In genomic region chr12:122834921-122835692, GRCh38 we compare ENCODE assay signal across 8 cellular contexts. TPM values are rescaled to one million over a fixed set of nuclear protein-coding genes. Genes with fewer than 3 reads are reported as not detected.
DNase-seq lines count a peak whose midpoint lies in the region; ATAC-seq and TF ChIP-seq lines count a peak whose summit lies in the region.

HIP1R (plus strand) TSS chr12:122835457; CDS start chr12:122835551, 94 bp downstream.

- 2% methylated on average over 45 to 62 of the region's 76 CpGs for WGBS in heart right ventricle, 2 donors
- WGBS in psoas muscle, 3 donors, result 1 to 3% (median 2%) methylated on average over 17 to 73 of the region's 76 CpGs

- peaks cover 17% of the 10 kb centered on the region for H3K27me3 Mint-ChIP-seq in activated naive CD8-positive, alpha-beta T cell treated with anti-CD3 and anti-CD28 coated beads, Interleukin-2, amount 10 ng/mL, durations not matched to agents 7 days and 5 days

- H3K27me3 ChIP-seq in BJ (ENCODE audit: control insufficient read depth, insufficient read depth, low read length), result no peaks in the 10 kb centered on the region
- H3K27me3 ChIP-seq in SJCRH30, result no peaks in the 10 kb centered on the region
- peaks cover 0 to 17% (median 0%) of the 10 kb centered on the region in 7 donors for H3K27me3 ChIP-seq in heart right ventricle
- H3K27me3 ChIP-seq in psoas muscle (ENCODE audit: insufficient read depth in 3 of 3, low read length in 2 of 3), result no peaks in the 10 kb centered on the region
- H3K27me3 ChIP-seq in vagina, result no peaks in the 10 kb centered on the region

- intact Hi-C loops in heart right ventricle (cut with DNase I) (loop anchor here in 1 of 10 donors (5.0 kb wide), 1 partner anchor 43 kb away; no protein-coding TSS in a partner anchor), psoas muscle (cut with DNase I) (loop anchor here in 1 of 2 donors (5.0 kb wide), 1 partner anchor 43 kb away; no protein-coding TSS in a partner anchor), vagina (cut with DNase I) (no loop called here)

- H3K9me3 ChIP-seq in SJCRH30 (replicated peaks) (no peaks in the 10 kb centered on the region), heart right ventricle (peaks cover 0 to 4% (median 0%) of the 10 kb centered on the region in 11 donors), psoas muscle (no peaks in the 10 kb centered on the region), vagina (no peaks in the 10 kb centered on the region)

- peak within 1 kb of the TSS; percentile 68 for H3K4me3 ChIP-seq in BJ (ENCODE audit: low read depth, low read length)
- peak within 1 kb of the TSS; percentile 58 for H3K4me3 ChIP-seq in SJCRH30
- peak within 1 kb of the TSS; percentile 49 to 83 (median 72) for H3K4me3 ChIP-seq in heart right ventricle
- peak within 1 kb of the TSS; percentile 77 for H3K4me3 ChIP-seq in psoas muscle
- peak within 1 kb of the TSS; percentile 78 to 86 for H3K4me3 ChIP-seq in vagina

- ATAC-seq in GM21737 (IDR thresholded peaks at IDR 0.05; ENCODE audit: unreplicated experiment) (peak; percentile 29), heart right ventricle (peak; percentile 26 to 68 (median 38)), psoas muscle (peak; percentile 30 to 53 (median 44)), GM18505 (IDR thresholded peaks at IDR 0.05; ENCODE audit: unreplicated experiment) (no peak)
- ATAC-seq in activated naive CD8-positive, alpha-beta T cell treated with anti-CD3 and anti-CD28 coated beads, Interleukin-2, amount 10 ng/mL, durations not matched to agents 7 days and 5 days (ENCODE audit: low read depth), result peak; percentile 53

- CTCF ChIA-PET in BJ (lab: Yijun Ruan, JAX), result interaction anchor here (0.6 to 3.3 kb wide), 5 partner anchors 9 to 399 kb away, joined by 3 to 21 read pairs (median 3); partner anchors contain the start of gene ABCB9

- peak within 1 kb of the TSS; percentile 96 for H3K4me3 Mint-ChIP-seq in activated naive CD8-positive, alpha-beta T cell treated with anti-CD3 and anti-CD28 coated beads, Interleukin-2, amount 10 ng/mL, durations not matched to agents 7 days and 5 days

- H3K27ac Mint-ChIP-seq in activated naive CD8-positive, alpha-beta T cell treated with anti-CD3 and anti-CD28 coated beads, Interleukin-2, amount 10 ng/mL, durations not matched to agents 7 days and 5 days, result peak within 1 kb of the TSS; percentile 94

- H3K4me1 ChIP-seq in SJCRH30 (no peaks in the 10 kb centered on the region), heart right ventricle (peaks cover 0 to 35% (median 19%) of the 10 kb centered on the region in 9 donors), psoas muscle (peaks cover 9% of the 10 kb centered on the region), vagina (peaks cover 21% of the 10 kb centered on the region)

- peaks cover 31% of the 10 kb centered on the region for H3K4me1 Mint-ChIP-seq in activated naive CD8-positive, alpha-beta T cell treated with anti-CD3 and anti-CD28 coated beads, Interleukin-2, amount 10 ng/mL, durations not matched to agents 7 days and 5 days

- POLR2A ChIA-PET in BJ (lab: Charles Lee), result interaction anchor here (0.7 kb wide), 1 partner anchor 316 kb away, joined by 5 read pairs; the partner anchor contains the start of gene PITPNM2
- POLR2A ChIA-PET in activated naive CD8-positive, alpha-beta T cell treated with anti-CD3 and anti-CD28 coated beads, Interleukin-2, amount 10 ng/mL, durations not matched to agents 7 days and 5 days (lab: Charles Lee), result interaction anchor here (0.8 to 0.9 kb wide), 2 partner anchors 10 to 36 kb away, joined by 3 to 5 read pairs; no protein-coding TSS in a partner anchor

- H3K27ac ChIP-seq in SJCRH30, result peak within 1 kb of the TSS; percentile 47
- H3K27ac ChIP-seq in heart right ventricle, result peak within 1 kb of the TSS; percentile 27 to 89 (median 82)
- H3K27ac ChIP-seq in psoas muscle, result peak within 1 kb of the TSS; percentile 60
- H3K27ac ChIP-seq in vagina, result peak within 1 kb of the TSS; percentile 84

- no peaks in the 10 kb centered on the region for H3K36me3 Mint-ChIP-seq in activated naive CD8-positive, alpha-beta T cell treated with anti-CD3 and anti-CD28 coated beads, Interleukin-2, amount 10 ng/mL, durations not matched to agents 7 days and 5 days

- TF ChIP-seq CTCF in BJ (IDR thresholded peaks at IDR 0.05; ENCODE audit: insufficient read depth, low read depth, low read length), result no peak
- no peak for TF ChIP-seq CTCF in heart right ventricle (IDR thresholded peaks at IDR 0.05)
- no peak for TF ChIP-seq CTCF in psoas muscle (IDR thresholded peaks at IDR 0.05)
- TF ChIP-seq CTCF in vagina (IDR thresholded peaks at IDR 0.05), result no peak

- H3K36me3 ChIP-seq in BJ (ENCODE audit: control insufficient read depth, insufficient read depth, low read length) (no peaks in the 10 kb centered on the region), SJCRH30 (no peaks in the 10 kb centered on the region), heart right ventricle (no peaks in the 10 kb centered on the region), psoas muscle (ENCODE audit: insufficient read depth in 1 of 2, low read depth in 1 of 2) (no peaks in the 10 kb centered on the region), vagina (no peaks in the 10 kb centered on the region)

- DNase-seq in BJ (ENCODE audit: low read depth), result no peak
- DNase-seq in SJCRH30, result peak in 1 of 2 experiments; percentile 41
- DNase-seq in activated naive CD8-positive, alpha-beta T cell treated with anti-CD3 and anti-CD28 coated beads, Interleukin-2, amount 10 ng/mL, durations not matched to agents 7 days and 5 days, result peak; percentile 79
- DNase-seq in heart right ventricle, result peak in 1 of 2 donors; percentile 50
- peak in 1 of 2 donors; percentile 45 for DNase-seq in psoas muscle
- no peak for DNase-seq in vagina (ENCODE audit: extremely low spot score in 2 of 2)

- TF ChIP-seq POLR2A in vagina (IDR thresholded peaks at IDR 0.05) (no peak), GM18505 (IDR thresholded peaks at IDR 0.05; ENCODE audit: borderline replicate concordance, extremely low read depth, insufficient read depth, insufficient read length) (no peak)

- no peaks in the 10 kb centered on the region for H3K9me3 Mint-ChIP-seq in activated naive CD8-positive, alpha-beta T cell treated with anti-CD3 and anti-CD28 coated beads, Interleukin-2, amount 10 ng/mL, durations not matched to agents 7 days and 5 days

RNA-seq across cellular contexts. Expression of gene HIP1R, which starts in this region (rescaled TPM):
- polyA plus RNA-seq in BJ (2011; rRNA removed), result 5.7 and 12.8 TPM in 2 replicates
- 8.9 and 9.4 TPM in 2 replicates for polyA minus RNA-seq in BJ (2011; rRNA and poly(A)+ RNA removed)
- 6.5 and 9.8 TPM in 2 replicates for total RNA-seq in SJCRH30 (2014; rRNA removed; shearing (Covaris generic))
- 10 to 100 TPM; 54.7 to 57.8 TPM for total RNA-seq in activated naive CD8-positive, alpha-beta T cell treated with anti-CD3 and anti-CD28 coated beads, Interleukin-2, amount 10 ng/mL, durations not matched to agents 7 days and 5 days
- 10 to 100 TPM; 13.7 to 26.4 (median 17.5) TPM for total RNA-seq in heart right ventricle
- 10 to 100 TPM; 25.9 to 37.7 TPM for polyA plus RNA-seq in heart right ventricle
- 10 to 100 TPM in 2 of 4 donors, 1 to 10 TPM in 2; 6.2 to 13.4 (median 9.7) TPM for total RNA-seq in psoas muscle
- polyA plus RNA-seq in psoas muscle, result 10 to 100 TPM in 1 of 3 donors, 1 to 10 TPM in 2; 4.5 to 17.6 (median 8.0) TPM
- 66.0 TPM for total RNA-seq in vagina
